Comparison of ENCODE assay signal across 8 cellular contexts in genomic region chr12:59149995-59150642, GRCh38.
DNase-seq lines count a peak whose midpoint lies in the region; ATAC-seq, FAIRE-seq and TF ChIP-seq lines count a peak whose summit lies in the region.

No MANE protein-coding gene starts in this region.

- peak; percentile 99 for TF ChIP-seq CTCF in progenitor cell of endocrine pancreas (IDR thresholded peaks at IDR 0.05; ENCODE audit: unreplicated experiment)

- DNase-seq in DMS 273 (lab: John Stamatoyannopoulos, UW; ENCODE audit: unreplicated experiment) = peak; percentile 91
- peak; percentile 59 for DNase-seq in NCI-H2107 (lab: John Stamatoyannopoulos, UW)
- peak; percentile 8 to 18 for DNase-seq in frontal cortex (ENCODE audit: low spot score in 2 of 2)
- DNase-seq in progenitor cell of endocrine pancreas (ENCODE audit: low spot score, unreplicated experiment) = no peak
- no peak for DNase-seq in immature natural killer cell

- H3K4me3 Mint-ChIP-seq in progenitor cell of endocrine pancreas (ENCODE audit: low read depth) (no peak overlapping the region), immature natural killer cell (no peak overlapping the region)

- FAIRE-seq in TTC549 (lab: Jason Lieb, UNC) (peak; percentile 92), frontal cortex (lab: Jason Lieb, UNC) (peak; percentile 97)

- H3K9me3 Mint-ChIP-seq in progenitor cell of endocrine pancreas (ENCODE audit: low read depth) (peaks cover 6% of the 10 kb centered on the region), immature natural killer cell (peaks cover 3 to 17% (median 4%) of the 10 kb centered on the region in 6 donors)

- H3K36me3 Mint-ChIP-seq in progenitor cell of endocrine pancreas (ENCODE audit: insufficient read depth) (no peaks in the 10 kb centered on the region), immature natural killer cell (no peaks in the 10 kb centered on the region)

- ATAC-seq in GM19324 (IDR thresholded peaks at IDR 0.05; ENCODE audit: low FRiP score, unreplicated experiment) (peak; percentile 99), HG03135 (IDR thresholded peaks at IDR 0.05; ENCODE audit: unreplicated experiment) (peak; percentile 100)

- H3K27me3 Mint-ChIP-seq in progenitor cell of endocrine pancreas (no peaks in the 10 kb centered on the region), immature natural killer cell (ENCODE audit: low read depth in 3 of 3) (peaks cover 0 to 2% (median 0%) of the 10 kb centered on the region in 3 donors)

- H3K4me1 Mint-ChIP-seq in progenitor cell of endocrine pancreas (ENCODE audit: low read depth) (no peaks in the 10 kb centered on the region), immature natural killer cell (no peaks in the 10 kb centered on the region)

- H3K27ac Mint-ChIP-seq in progenitor cell of endocrine pancreas (no peak overlapping the region), immature natural killer cell (no peak overlapping the region)

Comparison
In these comparisons a context has a peak if more than half of its experiments do, and no peak if none do; other contexts are left out.
1. DNase-seq: peak in DMS 273 (single experiment), NCI-H2107 (single experiment) and frontal cortex (2 of 2); none in progenitor cell of endocrine pancreas (single experiment) and immature natural killer cell (0 of 3).